ENCODE assay signal across 9 cellular contexts in the genomic region with DNA sequence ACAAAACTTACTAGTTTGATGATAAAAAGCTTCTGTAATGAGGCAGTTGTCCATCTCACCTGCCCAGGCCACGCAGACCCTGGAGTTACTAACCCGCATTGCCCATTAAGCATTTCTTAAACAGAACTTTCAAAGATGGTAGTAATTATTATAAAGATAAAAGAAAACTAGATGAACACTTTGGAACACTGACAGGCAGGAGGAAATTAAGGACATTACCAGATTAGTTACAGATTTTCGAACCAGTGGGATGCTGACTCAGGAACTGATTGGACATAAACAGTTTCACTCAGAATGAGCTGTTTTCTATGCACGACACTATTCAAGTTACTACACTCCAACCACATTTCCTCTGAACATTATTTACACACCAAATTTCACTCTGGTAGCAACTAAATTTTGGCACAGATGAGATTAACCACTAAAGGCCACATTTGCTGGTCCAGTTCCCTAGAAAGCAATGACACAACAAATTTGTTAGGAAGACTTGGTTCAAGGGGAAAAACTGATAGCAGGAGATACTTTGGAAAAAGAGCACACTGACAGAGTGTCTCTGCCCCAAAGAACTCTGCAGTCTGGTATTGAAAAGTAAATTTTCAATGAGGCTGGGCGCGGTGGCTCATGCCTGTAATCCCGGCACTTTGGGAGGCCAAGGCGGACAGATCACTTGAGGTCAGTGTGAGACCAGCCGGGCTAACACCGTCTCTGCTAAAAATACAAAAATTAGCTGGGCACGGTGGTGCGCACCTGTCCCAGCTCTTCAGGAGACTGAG. TPM values are rescaled to one million over a fixed set of nuclear protein-coding genes. Genes with fewer than 3 reads are reported as not detected.
DNase-seq lines count a peak whose midpoint lies in the region; ATAC-seq and TF ChIP-seq lines count a peak whose summit lies in the region.
"Had no signal": no experiment of that assay in that cellular context is flagged by ENCODE, and none has a peak within 500 bp of the region (broad histone marks: within the 10 kb centered on the region; RNA-seq: fewer than 3 reads in every experiment).

No MANE protein-coding gene starts in this region.

- intact Hi-C loops in CD14-positive monocyte (cut with micrococcal nuclease), result loop anchor here in 1 of 2 donors (5.0 kb wide), 1 partner anchor 35 kb away; no protein-coding TSS in a partner anchor
- intact Hi-C loops in activated T-helper 2 cell treated with anti-CD3 and anti-CD28 coated beads, Interferon-gamma antibody, Interleukin-2, Interleukin-4, amounts not matched to agents 10 μg/mL and 5 μg/mL and 100 μg/mL, durations not matched to agents 14 hours and 24 hours and 36 hours (cut with micrococcal nuclease), result no loop called here

- DNase-seq in CD14-positive monocyte (ENCODE audit: low spot score) (no peak), mesothelial cell of epicardium (ENCODE audit: low spot score in 2 of 2, unreplicated experiment in 2 of 2) (no peak), NCI-H1048 (lab: John Stamatoyannopoulos, UW) (no peak)
- DNase-seq in activated T-helper 2 cell treated with anti-CD3 and anti-CD28 coated beads, Interferon-gamma antibody, Interleukin-2, Interleukin-4, amounts not matched to agents 10 μg/mL and 5 μg/mL and 100 μg/mL, durations not matched to agents 14 hours and 24 hours and 36 hours (ENCODE audit: low spot score), result no peak
- DNase-seq: GDM1 had no signal

- ATAC-seq in HG02678 (IDR thresholded peaks at IDR 0.05; ENCODE audit: unreplicated experiment), result no peak
- ATAC-seq in GM21367 (IDR thresholded peaks at IDR 0.05; ENCODE audit: unreplicated experiment), result no peak
- ATAC-seq in HG02798 (IDR thresholded peaks at IDR 0.05; ENCODE audit: poor library complexity, unreplicated experiment), result no peak

- no peaks in the 10 kb centered on the region for H3K9me3 Mint-ChIP-seq in CD14-positive monocyte
- H3K9me3 Mint-ChIP-seq in activated T-helper 2 cell treated with anti-CD3 and anti-CD28 coated beads, Interferon-gamma antibody, Interleukin-2, Interleukin-4, amounts not matched to agents 10 μg/mL and 5 μg/mL and 100 μg/mL, durations not matched to agents 14 hours and 24 hours and 36 hours, result no peaks in the 10 kb centered on the region
- H3K9me3 Mint-ChIP-seq in mesothelial cell of epicardium, result no peaks in the 10 kb centered on the region

- H3K4me1 Mint-ChIP-seq in CD14-positive monocyte (peaks cover 32% of the 10 kb centered on the region), mesothelial cell of epicardium (peaks cover 23% of the 10 kb centered on the region)
- H3K4me1 Mint-ChIP-seq in activated T-helper 2 cell treated with anti-CD3 and anti-CD28 coated beads, Interferon-gamma antibody, Interleukin-2, Interleukin-4, amounts not matched to agents 10 μg/mL and 5 μg/mL and 100 μg/mL, durations not matched to agents 14 hours and 24 hours and 36 hours (ENCODE audit: low read depth), result peaks cover 37% of the 10 kb centered on the region

- CTCF ChIA-PET in HEK293 (lab: Yijun Ruan, JAX), result interaction anchor here (0.5 to 1.0 kb wide), 3 partner anchors 11 to 239 kb away, joined by 3 to 7 read pairs (median 3); no protein-coding TSS in a partner anchor

- peaks cover 29 to 69% of the 10 kb centered on the region in 2 experiments for H3K36me3 ChIP-seq in HEK293 (ENCODE audit: control insufficient read depth in 2 of 2, insufficient read depth in 1 of 2, low read length in 2 of 2)

- H3K27ac Mint-ChIP-seq in CD14-positive monocyte, result peak overlapping the region in 6 of 7 donors; percentile 24 to 83 (median 54)
- H3K27ac Mint-ChIP-seq in activated T-helper 2 cell treated with anti-CD3 and anti-CD28 coated beads, Interferon-gamma antibody, Interleukin-2, Interleukin-4, amounts not matched to agents 10 μg/mL and 5 μg/mL and 100 μg/mL, durations not matched to agents 14 hours and 24 hours and 36 hours, result peak overlapping the region; percentile 57
- H3K27ac Mint-ChIP-seq in mesothelial cell of epicardium, result peak overlapping the region; percentile 79

- no peaks in the 10 kb centered on the region for H3K9me3 ChIP-seq in HEK293 (ENCODE audit: control insufficient read depth, insufficient read depth, low read depth, low read length)

- H3K4me1 ChIP-seq in HEK293 (ENCODE audit: control insufficient read depth, insufficient read depth, low read length), result 0 out of 2 replicates have a peak, but pooled peaks cover 4% of the 10 kb centered on the region

- H3K27me3 Mint-ChIP-seq in CD14-positive monocyte (ENCODE audit: low read depth in 3 of 3) (peaks cover 0 to 4% (median 3%) of the 10 kb centered on the region in 3 donors), mesothelial cell of epicardium (ENCODE audit: low read depth) (no peaks in the 10 kb centered on the region)
- no peaks in the 10 kb centered on the region for H3K27me3 Mint-ChIP-seq in activated T-helper 2 cell treated with anti-CD3 and anti-CD28 coated beads, Interferon-gamma antibody, Interleukin-2, Interleukin-4, amounts not matched to agents 10 μg/mL and 5 μg/mL and 100 μg/mL, durations not matched to agents 14 hours and 24 hours and 36 hours (ENCODE audit: low read depth)

- peaks cover 51 to 54% of the 10 kb centered on the region in 2 donors for H3K36me3 Mint-ChIP-seq in CD14-positive monocyte
- H3K36me3 Mint-ChIP-seq in activated T-helper 2 cell treated with anti-CD3 and anti-CD28 coated beads, Interferon-gamma antibody, Interleukin-2, Interleukin-4, amounts not matched to agents 10 μg/mL and 5 μg/mL and 100 μg/mL, durations not matched to agents 14 hours and 24 hours and 36 hours (ENCODE audit: low read depth), result peaks cover 74% of the 10 kb centered on the region
- H3K36me3 Mint-ChIP-seq in mesothelial cell of epicardium, result peaks cover 25% of the 10 kb centered on the region

- no peak overlapping the region for H3K4me3 ChIP-seq in HEK293 (ENCODE audit: low read depth, low read length)

- H3K27ac ChIP-seq in HEK293 (ENCODE audit: extremely low read depth, low read depth, low read length), result no peak overlapping the region

- TF ChIP-seq CTCF in CD14-positive monocyte (IDR thresholded peaks at IDR 0.05), result no peak
- no peak for TF ChIP-seq CTCF in HEK293 (tag by site-specific recombination; IDR thresholded peaks at IDR 0.05)
- no peak for TF ChIP-seq CTCF in mesothelial cell of epicardium (IDR thresholded peaks at IDR 0.05; ENCODE audit: unreplicated experiment)

- no peak overlapping the region for H3K4me3 Mint-ChIP-seq in CD14-positive monocyte
- peak overlapping the region; percentile 7 for H3K4me3 Mint-ChIP-seq in activated T-helper 2 cell treated with anti-CD3 and anti-CD28 coated beads, Interferon-gamma antibody, Interleukin-2, Interleukin-4, amounts not matched to agents 10 μg/mL and 5 μg/mL and 100 μg/mL, durations not matched to agents 14 hours and 24 hours and 36 hours (ENCODE audit: low read depth)
- H3K4me3 Mint-ChIP-seq in mesothelial cell of epicardium, result no peak overlapping the region

- POLR2A ChIA-PET in HEK293 (lab: Yijun Ruan, JAX), result interaction anchor here (0.5 to 6.2 kb wide), 9 partner anchors 9 to 205 kb away, joined by 3 to 27 read pairs (median 3); a partner anchor contains a TSS

TF ChIP-seq in HEK293, 187 proteins besides CTCF, POLR2A, EP300 and RAD21 (continues in another document):
- no peak for TF ChIP-seq ZSCAN23 (tag by site-specific recombination; IDR thresholded peaks at IDR 0.05)

RNA-seq across cellular contexts. Expression of a gene that starts 3.0 kb away (rescaled TPM):
- 100 to 1,000 TPM; 352 to 448 TPM for polyA plus RNA-seq in CD14-positive monocyte
- total RNA-seq in activated T-helper 2 cell treated with anti-CD3 and anti-CD28 coated beads, Interferon-gamma antibody, Interleukin-2, Interleukin-4, amounts not matched to agents 10 μg/mL and 5 μg/mL and 100 μg/mL, durations not matched to agents 14 hours and 24 hours and 36 hours, result 93.0 and 98.4 TPM in 2 replicates
- 105 to 107 TPM (median 105 TPM) in 3 replicates for total RNA-seq in mesothelial cell of epicardium

RNA-seq across cellular contexts. Expression of a gene that starts 3.1 kb away (rescaled TPM):
- polyA plus RNA-seq in CD14-positive monocyte, result 10 to 100 TPM; 18.1 to 19.2 TPM
- 39.1 and 39.8 TPM in 2 replicates for total RNA-seq in activated T-helper 2 cell treated with anti-CD3 and anti-CD28 coated beads, Interferon-gamma antibody, Interleukin-2, Interleukin-4, amounts not matched to agents 10 μg/mL and 5 μg/mL and 100 μg/mL, durations not matched to agents 14 hours and 24 hours and 36 hours
- total RNA-seq in mesothelial cell of epicardium, result 16.5 to 19.6 TPM (median 18.9 TPM) in 3 replicates

RNA-seq across cellular contexts. Expression of a gene that starts 37.5 kb away (rescaled TPM):
- 100 to 1,000 TPM; 167 to 210 TPM for polyA plus RNA-seq in CD14-positive monocyte
- 342 and 347 TPM in 2 replicates for total RNA-seq in activated T-helper 2 cell treated with anti-CD3 and anti-CD28 coated beads, Interferon-gamma antibody, Interleukin-2, Interleukin-4, amounts not matched to agents 10 μg/mL and 5 μg/mL and 100 μg/mL, durations not matched to agents 14 hours and 24 hours and 36 hours
- 221 to 246 TPM (median 238 TPM) in 3 replicates for total RNA-seq in mesothelial cell of epicardium

RNA-seq across cellular contexts. Expression of a gene that starts 37.5 kb away (rescaled TPM):
- 10 to 100 TPM; 21.5 to 30.4 TPM for polyA plus RNA-seq in CD14-positive monocyte
- total RNA-seq in activated T-helper 2 cell treated with anti-CD3 and anti-CD28 coated beads, Interferon-gamma antibody, Interleukin-2, Interleukin-4, amounts not matched to agents 10 μg/mL and 5 μg/mL and 100 μg/mL, durations not matched to agents 14 hours and 24 hours and 36 hours, result 147 and 148 TPM in 2 replicates
- total RNA-seq in mesothelial cell of epicardium, result 154 to 158 TPM (median 156 TPM) in 3 replicates

RNA-seq across cellular contexts. Expression of a gene that starts 39.8 kb away (rescaled TPM):
- 10 to 100 TPM; 89.5 to 98.0 TPM for polyA plus RNA-seq in CD14-positive monocyte
- 358 and 360 TPM in 2 replicates for total RNA-seq in activated T-helper 2 cell treated with anti-CD3 and anti-CD28 coated beads, Interferon-gamma antibody, Interleukin-2, Interleukin-4, amounts not matched to agents 10 μg/mL and 5 μg/mL and 100 μg/mL, durations not matched to agents 14 hours and 24 hours and 36 hours
- 463 to 488 TPM (median 479 TPM) in 3 replicates for total RNA-seq in mesothelial cell of epicardium
